Comparison of ENCODE assay signal across 14 cellular contexts in genomic region chr10:95237376-95238170, GRCh38. TPM values are rescaled to one million over a fixed set of nuclear protein-coding genes. Genes with fewer than 3 reads are reported as not detected.
DNase-seq lines count a peak whose midpoint lies in the region; ATAC-seq and TF ChIP-seq lines count a peak whose summit lies in the region.
"Had no signal": no experiment of that assay in that cellular context is flagged by ENCODE, and none has a peak within 500 bp of the region (broad histone marks: within the 10 kb centered on the region; RNA-seq: fewer than 3 reads in every experiment).

No MANE protein-coding gene starts in this region.

- TF ChIP-seq CTCF in activated B cell treated with CpG ODN at 0.5 μM for 24 hours (IDR thresholded peaks at IDR 0.05) (no peak), esophagus squamous epithelium (IDR thresholded peaks at IDR 0.05) (no peak), Peyer's patch (IDR thresholded peaks at IDR 0.05) (no peak)

- peaks cover 0 to 90% (median 39%) of the 10 kb centered on the region in 3 donors for H3K36me3 ChIP-seq in esophagus squamous epithelium
- H3K36me3 ChIP-seq in Peyer's patch: peaks cover 0 to 71% (median 0%) of the 10 kb centered on the region in 3 donors

- H3K4me3 Mint-ChIP-seq in activated B cell treated with CpG ODN at 0.5 μM for 24 hours: no peak overlapping the region
- no peak overlapping the region for H3K4me3 Mint-ChIP-seq in memory B cell
- H3K4me3 Mint-ChIP-seq: natural killer cell had no signal

- H3K4me1 ChIP-seq in esophagus squamous epithelium: peaks cover 4 to 15% (median 13%) of the 10 kb centered on the region in 3 donors
- no peaks in the 10 kb centered on the region for H3K4me1 ChIP-seq in Peyer's patch

- H3K36me3 Mint-ChIP-seq in activated B cell treated with CpG ODN at 0.5 μM for 24 hours (ENCODE audit: low read depth) (peaks cover 76% of the 10 kb centered on the region), memory B cell (peaks cover 29% of the 10 kb centered on the region)

- intact Hi-C loops in activated B cell treated with CpG ODN at 0.5 μM for 24 hours (cut with micrococcal nuclease): no loop called here
- intact Hi-C loops in esophagus squamous epithelium (cut with DNase I): no loop called here

- H3K27ac ChIP-seq in esophagus squamous epithelium (no peak overlapping the region), Peyer's patch (no peak overlapping the region)
- H3K27ac ChIP-seq: dorsolateral prefrontal cortex, suprapubic skin had no signal

- DNase-seq in ELR (ENCODE audit: low read depth) (peak; percentile 78), HT1080 (ENCODE audit: low read depth) (peak; percentile 23), activated B cell treated with CpG ODN at 0.5 μM for 24 hours (no peak), memory B cell (ENCODE audit: low spot score in 2 of 2) (no peak), esophagus squamous epithelium (lab: John Stamatoyannopoulos, UW) (no peak), germinal center (ENCODE audit: low spot score) (no peak), Peyer's patch (no peak)
- DNase-seq: activated CD8-positive, alpha-beta memory T cell treated with anti-CD3 and anti-CD28 coated beads for 24 hours; dorsolateral prefrontal cortex; gastrocnemius medialis; kidney; natural killer cell; T1000 had no signal

- POLR2A ChIA-PET in activated B cell treated with CpG ODN at 0.5 μM for 24 hours (lab: Charles Lee): no interaction called here

- H3K9me3 Mint-ChIP-seq in activated B cell treated with CpG ODN at 0.5 μM for 24 hours (peaks cover 4% of the 10 kb centered on the region), memory B cell (no peaks in the 10 kb centered on the region)
- H3K9me3 Mint-ChIP-seq: natural killer cell had no signal

- peaks cover 22% of the 10 kb centered on the region for H3K4me1 Mint-ChIP-seq in activated B cell treated with CpG ODN at 0.5 μM for 24 hours
- H3K4me1 Mint-ChIP-seq in memory B cell: peaks cover 12% of the 10 kb centered on the region
- H3K4me1 Mint-ChIP-seq: natural killer cell had no signal

- H3K27me3 Mint-ChIP-seq in activated B cell treated with CpG ODN at 0.5 μM for 24 hours (no peaks in the 10 kb centered on the region), memory B cell (no peaks in the 10 kb centered on the region)

- H3K9me3 ChIP-seq in esophagus squamous epithelium (no peaks in the 10 kb centered on the region), Peyer's patch (no peaks in the 10 kb centered on the region)
- H3K9me3 ChIP-seq: gastrocnemius medialis, suprapubic skin had no signal

- peak overlapping the region; percentile 81 for H3K27ac Mint-ChIP-seq in activated B cell treated with CpG ODN at 0.5 μM for 24 hours
- H3K27ac Mint-ChIP-seq in memory B cell: peak overlapping the region; percentile 85
- H3K27ac Mint-ChIP-seq: natural killer cell had no signal

- no peak for TF ChIP-seq POLR2A in esophagus squamous epithelium (IDR thresholded peaks at IDR 0.05)
- no peak for TF ChIP-seq POLR2A in Peyer's patch (IDR thresholded peaks at IDR 0.05)

- H3K27me3 ChIP-seq in esophagus squamous epithelium (no peaks in the 10 kb centered on the region), Peyer's patch (no peaks in the 10 kb centered on the region)
- H3K27me3 ChIP-seq: gastrocnemius medialis, suprapubic skin had no signal

- CTCF ChIA-PET in activated B cell treated with CpG ODN at 0.5 μM for 24 hours (lab: Charles Lee): interaction anchor here (1.3 kb wide), 1 partner anchor 127 kb away, joined by 3 read pairs; no protein-coding TSS in a partner anchor

- H3K4me3 ChIP-seq in esophagus squamous epithelium (no peak overlapping the region), Peyer's patch (no peak overlapping the region)
- H3K4me3 ChIP-seq: dorsolateral prefrontal cortex, gastrocnemius medialis, suprapubic skin had no signal

- ATAC-seq in activated B cell treated with CpG ODN at 0.5 μM for 24 hours (ENCODE audit: low read depth) (no peak), memory B cell (ENCODE audit: low read depth) (no peak)
- ATAC-seq: natural killer cell had no signal

- 79 to 92% methylated on average over 12 of the region's 12 CpGs for whole genome bisulfite sequencing in esophagus squamous epithelium, 2 donors

RNA-seq across cellular contexts. Expression of gene ACSM6, which starts 43.5 kb away (rescaled TPM):
- not detected in 2 replicates for total RNA-seq in HT1080 (2014; rRNA removed; shearing (Covaris generic))
- not detected in 2 replicates for polyA plus RNA-seq in HT1080 (2015; cell fraction: cytosol; rRNA removed)
- polyA plus RNA-seq in HT1080 (2015; cell fraction: nucleus; rRNA removed): not detected in 2 replicates
- total RNA-seq in activated B cell treated with CpG ODN at 0.5 μM for 24 hours: not detected in 2 replicates
- total RNA-seq in esophagus squamous epithelium: not detected
- total RNA-seq in Peyer's patch: not detected
- total RNA-seq: dorsolateral prefrontal cortex, gastrocnemius medialis, kidney, natural killer cell had no signal

RNA-seq across cellular contexts. Expression of gene PDLIM1, which starts 53.2 kb away (rescaled TPM):
- total RNA-seq in HT1080 (2014; rRNA removed; shearing (Covaris generic)): 11.4 and 17.9 TPM in 2 replicates
- polyA plus RNA-seq in HT1080 (2015; cell fraction: cytosol; rRNA removed): 80.7 and 84.4 TPM in 2 replicates
- 36.5 and 45.3 TPM in 2 replicates for polyA plus RNA-seq in HT1080 (2015; cell fraction: nucleus; rRNA removed)
- total RNA-seq in activated B cell treated with CpG ODN at 0.5 μM for 24 hours (141 and 149 TPM in 2 replicates), esophagus squamous epithelium (100 to 1,000 TPM in 1 of 4 donors, 10 to 100 TPM in 3; 59.5 to 142 (median 79.2) TPM), Peyer's patch (100 to 1,000 TPM; 180 to 351 (median 240) TPM)

Comparison
In these comparisons a context has a peak if more than half of its experiments do, and no peak if none do; other contexts are left out.
1. DNase-seq: peak in ELR (single experiment) and HT1080 (single experiment); none in activated B cell treated with CpG ODN at 0.5 μM for 24 hours (single experiment), memory B cell (0 of 2), esophagus squamous epithelium (single experiment), germinal center (single experiment) and Peyer's patch (0 of 3).